32 cellular contexts compared by ENCODE assay signal in the genomic region with DNA sequence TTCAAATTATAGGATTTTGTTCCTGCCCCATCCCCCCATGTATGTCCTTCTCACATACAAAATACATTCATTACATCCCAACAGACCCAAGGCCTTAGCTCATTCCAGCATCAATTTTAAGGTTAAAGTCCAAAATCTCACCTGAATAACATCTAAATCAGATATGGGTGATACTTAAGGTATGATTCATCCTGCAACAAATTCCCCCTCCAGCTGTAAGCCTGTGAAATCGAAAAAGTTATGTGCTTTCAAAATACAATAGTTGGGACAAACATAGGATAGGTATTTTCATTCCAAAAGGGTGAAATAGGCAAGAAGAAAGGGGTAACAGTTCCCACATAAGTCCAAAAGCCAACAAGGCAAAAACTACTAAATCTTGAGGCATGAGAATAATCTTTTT.
"Had no signal": no experiment of that assay in that cellular context is flagged by ENCODE, and none has a peak within 500 bp of the region (broad histone marks: within the 10 kb centered on the region; RNA-seq: fewer than 3 reads in every experiment).

No MANE protein-coding gene starts in this region.

- DNase-seq: activated B cell treated with CpG ODN at 0.5 μM for 24 hours; activated CD4-positive, alpha-beta memory T cell treated with anti-CD3 and anti-CD28 coated beads for 36 hours; activated CD4-positive, alpha-beta T cell treated with anti-CD3 and anti-CD28 coated beads for 4 hours; activated CD4-positive, alpha-beta T cell treated with anti-CD3 and anti-CD28 coated beads, Interleukin-2, amount 10 ng/mL, durations not matched to agents 24 days and 14 days; activated CD4-positive, alpha-beta T cell treated with anti-CD3 and anti-CD28 coated beads, Interleukin-2, amount 50 U/mL, for 1 hour; activated CD4-positive, alpha-beta T cell treated with anti-CD3 and anti-CD28 coated beads, Interleukin-2, amount 50 U/mL, for 4 hours; activated CD4-positive, CD25-positive, alpha-beta regulatory T cell treated with anti-CD3 and anti-CD28 coated beads, Interleukin-2, amount 50 U/mL, for 72 hours; activated CD8-positive, alpha-beta memory T cell treated with anti-CD3 and anti-CD28 coated beads, Interleukin-2, amount 50 U/mL, for 4 hours; activated CD8-positive, alpha-beta T cell treated with anti-CD3 and anti-CD28 coated beads for 36 hours; activated effector memory CD4-positive, alpha-beta T cell treated with anti-CD3 and anti-CD28 coated beads, Interleukin-2, amount 50 U/mL, for 16 hours; activated gamma-delta T cell treated with Interleukin-2 at 50 U/mL for 16 hours; activated naive CD4-positive, alpha-beta T cell; activated naive CD4-positive, alpha-beta T cell treated with anti-CD3 and anti-CD28 coated beads for 36 hours; activated naive CD4-positive, alpha-beta T cell treated with anti-CD3 and anti-CD28 coated beads, Interleukin-2, amount 50 U/mL, for 16 hours; activated naive CD8-positive, alpha-beta T cell treated with anti-CD3 and anti-CD28 coated beads for 36 hours; activated T-cell treated with anti-CD3 and anti-CD28 coated beads for 4 hours; activated T-cell treated with anti-CD3 and anti-CD28 coated beads, Interleukin-2, amount 50 U/mL, for 1 hour; activated T-cell treated with anti-CD3 and anti-CD28 coated beads, Interleukin-2, amount 50 U/mL, for 4 hours; activated T-cell treated with anti-CD3 and anti-CD28 coated beads, Interleukin-2, amount 50 U/mL, for 72 hours; adrenal gland; amniotic stem cell; aorta; body of pancreas; brain microvascular endothelial cell; central memory CD4-positive, alpha-beta T cell; SW 1271; T-helper 1 cell; T-helper 2 cell; T-helper 9 cell had no signal

- H3K27ac ChIP-seq: adrenal gland, body of pancreas, brain microvascular endothelial cell, VCaP had no signal

- H3K36me3 ChIP-seq: adrenal gland, brain microvascular endothelial cell had no signal

- H3K4me1 ChIP-seq: adrenal gland, body of pancreas had no signal

- ATAC-seq: activated CD8-positive, alpha-beta T cell treated with anti-CD3 and anti-CD28 coated beads for 36 hours; activated naive CD4-positive, alpha-beta T cell treated with anti-CD3 and anti-CD28 coated beads, Interleukin-2, amount 50 U/mL, for 72 hours; activated T-cell treated with anti-CD3 and anti-CD28 coated beads, Interleukin-2, amount 50 U/mL, for 4 hours; activated T-cell treated with anti-CD3 and anti-CD28 coated beads, Interleukin-2, amount 50 U/mL, for 72 hours; activated T-helper 17 cell treated with anti-CD3 and anti-CD28 coated beads, Interleukin-2, amount 50 U/mL, for 72 hours; body of pancreas had no signal

- H3K4me3 ChIP-seq: adrenal gland, body of pancreas had no signal

- H3K9me3 ChIP-seq: adrenal gland, body of pancreas had no signal

- H3K27me3 ChIP-seq: adrenal gland, body of pancreas, brain microvascular endothelial cell had no signal
